In genomic region chr10:124480860-124481259, GRCh38 we compare ENCODE assay signal across 28 cellular contexts. TPM values are rescaled to one million over a fixed set of nuclear protein-coding genes. Genes with fewer than 3 reads are reported as not detected.
"Had no signal": no experiment of that assay in that cellular context is flagged by ENCODE, and none has a peak within 500 bp of the region (broad histone marks: within the 10 kb centered on the region; RNA-seq: fewer than 3 reads in every experiment).

No MANE protein-coding gene starts in this region.

- DNase-seq: activated CD4-positive, alpha-beta memory T cell treated with anti-CD3 and anti-CD28 coated beads, Interleukin-2, amount 10 ng/mL, durations not matched to agents 7 days and 5 days; activated CD4-positive, alpha-beta T cell treated with anti-CD3 and anti-CD28 coated beads for 36 hours; activated CD4-positive, alpha-beta T cell treated with anti-CD3 and anti-CD28 coated beads, Interleukin-2, amount 50 U/mL, for 1 hour; activated gamma-delta T cell treated with Interleukin-2 at 50 U/mL for 16 hours; activated naive CD4-positive, alpha-beta T cell treated with anti-CD3 and anti-CD28 coated beads, Interleukin-2, amount 10 ng/mL, durations not matched to agents 7 days and 5 days; activated naive CD8-positive, alpha-beta T cell treated with anti-CD3 and anti-CD28 coated beads for 36 hours; activated T-cell treated with anti-CD3 and anti-CD28 coated beads for 4 hours; activated T-cell treated with anti-CD3 and anti-CD28 coated beads, Interleukin-2, amount 50 U/mL, for 72 hours; anterior cingulate cortex; KG1; NCI-H1092; NCI-H1417; NCI-H2029; NCI-H2107; NCI-H510A treated with DMSO at 0.1 percent for 48 hours; NCI-H69; PC-9; SIG-M5; T-cell had no signal

- ATAC-seq: activated CD4-positive, alpha-beta T cell treated with anti-CD3 and anti-CD28 coated beads for 36 hours; activated T-cell treated with anti-CD3 and anti-CD28 coated beads, Interleukin-2, amount 50 U/mL, for 72 hours; T-cell had no signal

- H3K27ac ChIP-seq: PC-9, VCaP had no signal

- H3K4me3 ChIP-seq: PC-9 had no signal

RNA-seq across cellular contexts. Expression of gene NKX1-2, which starts 31.0 kb away (rescaled TPM):
- total RNA-seq: activated CD4-positive, alpha-beta memory T cell treated with anti-CD3 and anti-CD28 coated beads, Interleukin-2, amount 10 ng/mL, durations not matched to agents 7 days and 5 days; activated CD4-positive, alpha-beta T cell treated with anti-CD3 and anti-CD28 coated beads for 36 hours; activated CD8-positive, alpha-beta memory T cell treated with anti-CD3 and anti-CD28 coated beads for 36 hours; activated naive CD8-positive, alpha-beta T cell treated with anti-CD3 and anti-CD28 coated beads for 36 hours; activated T-cell treated with anti-CD3 and anti-CD28 coated beads, Interleukin-2, amount 50 U/mL, for 72 hours; activated T-helper 2 cell treated with anti-CD3 and anti-CD28 coated beads, Interferon-gamma antibody, Interleukin-2, Interleukin-4, amounts not matched to agents 10 μg/mL and 5 μg/mL and 100 μg/mL, durations not matched to agents 14 hours and 24 hours and 36 hours; cardiac septum; chondrocyte; LHCN-M2; RPMI7951; T-helper 2 cell treated with Interferon-gamma antibody and Interleukin-4, amounts not matched to agents 100 ng/mL and 5 ng/mL, for 36 hours had no signal
- polyA plus RNA-seq: adipose tissue had no signal
